Comparison of ENCODE assay signal across 17 cellular contexts in the genomic region with DNA sequence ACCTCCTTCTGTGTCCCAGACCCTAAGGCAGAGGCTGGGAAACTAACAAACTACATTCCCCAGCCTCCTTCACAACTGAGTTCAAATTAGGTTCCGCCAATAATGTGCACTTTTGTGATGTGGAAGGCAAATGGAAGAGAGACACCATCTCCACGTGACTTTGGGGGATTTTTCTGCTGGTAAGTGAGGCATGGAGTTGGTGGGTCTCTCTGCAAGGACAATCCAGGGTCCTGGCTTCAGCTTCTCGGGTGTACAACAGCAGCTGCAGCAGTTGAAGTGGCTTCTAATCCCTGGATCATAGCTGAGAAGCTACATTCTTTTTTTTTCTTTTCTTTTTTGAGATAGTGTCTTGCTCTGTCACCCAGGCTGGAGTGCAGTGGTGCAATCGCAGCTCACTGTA. TPM values are rescaled to one million over a fixed set of nuclear protein-coding genes. Genes with fewer than 3 reads are reported as not detected.
"Had no signal": no experiment of that assay in that cellular context is flagged by ENCODE, and none has a peak within 500 bp of the region (broad histone marks: within the 10 kb centered on the region; RNA-seq: fewer than 3 reads in every experiment).

No MANE protein-coding gene starts in this region.

- H3K4me3 Mint-ChIP-seq: activated CD8-positive, alpha-beta T cell treated with anti-CD3 and anti-CD28 coated beads for 36 hours; activated naive CD8-positive, alpha-beta T cell; stimulated activated memory B cell treated with anti-CD40 and anti-IgM and Interleukin-4, amounts not matched to agents 10 μg/mL and 1 μg/mL and 100 μg/mL, for 72 hours; T-helper 1 cell treated with Interleukin-12 subunit alpha and Interleukin-12 subunit beta and Interleukin-4 antibody, amounts not matched to agents 30 μg/mL and 1 μg/mL, for 36 hours had no signal

- DNase-seq: activated CD4-positive, alpha-beta T cell treated with anti-CD3 and anti-CD28 coated beads for 4 hours; activated CD8-positive, alpha-beta memory T cell treated with anti-CD3 and anti-CD28 coated beads, Interleukin-2, amount 50 U/mL, for 4 hours; activated CD8-positive, alpha-beta T cell treated with anti-CD3 and anti-CD28 coated beads for 36 hours; activated gamma-delta T cell treated with Interleukin-2 at 50 U/mL for 16 hours; amniotic stem cell; caudate nucleus; colonic mucosa; kidney glomerular epithelial cell; ovary; sigmoid colon; thyroid gland; uterus had no signal

- H3K4me3 ChIP-seq: colonic mucosa, esophagus muscularis mucosa, hepatocyte, ovary, sigmoid colon, thyroid gland, uterus had no signal

- H3K9me3 Mint-ChIP-seq: activated CD8-positive, alpha-beta T cell treated with anti-CD3 and anti-CD28 coated beads for 36 hours; stimulated activated memory B cell treated with anti-CD40 and anti-IgM and Interleukin-4, amounts not matched to agents 10 μg/mL and 1 μg/mL and 100 μg/mL, for 72 hours; T-helper 1 cell treated with Interleukin-12 subunit alpha and Interleukin-12 subunit beta and Interleukin-4 antibody, amounts not matched to agents 30 μg/mL and 1 μg/mL, for 36 hours had no signal

- H3K4me1 ChIP-seq: colonic mucosa had no signal

- H3K9me3 ChIP-seq: colonic mucosa, esophagus muscularis mucosa, ovary, sigmoid colon, thyroid gland, uterus had no signal

- H3K36me3 ChIP-seq: colonic mucosa, esophagus muscularis mucosa, ovary, sigmoid colon, thyroid gland, uterus had no signal

- H3K27ac Mint-ChIP-seq: activated CD8-positive, alpha-beta T cell treated with anti-CD3 and anti-CD28 coated beads for 36 hours; activated naive CD8-positive, alpha-beta T cell; stimulated activated memory B cell treated with anti-CD40 and anti-IgM and Interleukin-4, amounts not matched to agents 10 μg/mL and 1 μg/mL and 100 μg/mL, for 72 hours; T-helper 1 cell treated with Interleukin-12 subunit alpha and Interleukin-12 subunit beta and Interleukin-4 antibody, amounts not matched to agents 30 μg/mL and 1 μg/mL, for 36 hours had no signal

- H3K36me3 Mint-ChIP-seq: activated naive CD8-positive, alpha-beta T cell; stimulated activated memory B cell treated with anti-CD40 and anti-IgM and Interleukin-4, amounts not matched to agents 10 μg/mL and 1 μg/mL and 100 μg/mL, for 72 hours had no signal

- H3K27ac ChIP-seq: colonic mucosa, esophagus muscularis mucosa, hepatocyte, ovary, sigmoid colon, thyroid gland, uterus had no signal

- ATAC-seq: activated CD8-positive, alpha-beta T cell treated with anti-CD3 and anti-CD28 coated beads for 36 hours; stimulated activated memory B cell treated with anti-CD40 and anti-IgM and Interleukin-4, amounts not matched to agents 10 μg/mL and 1 μg/mL and 100 μg/mL, for 72 hours had no signal

- H3K4me1 Mint-ChIP-seq: stimulated activated memory B cell treated with anti-CD40 and anti-IgM and Interleukin-4, amounts not matched to agents 10 μg/mL and 1 μg/mL and 100 μg/mL, for 72 hours had no signal

- H3K27me3 ChIP-seq: ovary, thyroid gland, uterus had no signal

RNA-seq across cellular contexts. Expression of gene GATA2, which starts 58.9 kb away (rescaled TPM):
- total RNA-seq: activated CD8-positive, alpha-beta T cell treated with anti-CD3 and anti-CD28 coated beads for 36 hours had no signal
